ENCODE assay signal across 16 cellular contexts in the genomic region with DNA sequence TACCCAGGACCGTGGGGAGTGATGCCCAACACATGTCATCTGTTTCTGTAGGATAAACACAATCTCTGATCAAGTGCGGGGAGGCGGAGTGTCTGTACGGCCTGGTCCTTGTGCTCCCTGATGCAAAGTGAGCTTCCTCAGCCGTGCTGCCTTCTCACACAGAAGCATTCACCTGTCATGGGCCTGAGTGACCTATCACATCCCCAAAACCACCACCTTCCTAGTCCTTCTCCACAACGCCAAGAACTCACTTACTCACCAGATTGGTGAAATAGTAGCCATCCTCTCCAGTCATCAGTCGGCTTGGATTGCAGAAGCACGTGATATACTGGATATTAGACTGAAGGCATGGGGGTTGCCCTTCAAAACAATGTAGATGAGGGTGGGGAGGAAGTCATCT.
"Had no signal": no experiment of that assay in that cellular context is flagged by ENCODE, and none has a peak within 500 bp of the region (broad histone marks: within the 10 kb centered on the region; RNA-seq: fewer than 3 reads in every experiment).

No MANE protein-coding gene starts in this region.

- H3K9me3 Mint-ChIP-seq: activated CD4-positive, alpha-beta memory T cell treated with anti-CD3 and anti-CD28 coated beads for 36 hours; activated naive CD8-positive, alpha-beta T cell treated with anti-CD3 and anti-CD28 coated beads, Interleukin-2, amount 50 U/mL, for 24 hours; activated T-cell treated with anti-CD3 and anti-CD28 coated beads, Interleukin-2, amount 50 U/mL, for 72 hours; naive thymus-derived CD4-positive, alpha-beta T cell; stimulated activated naive CD8-positive, alpha-beta T cell treated with anti-CD3 and anti-CD28 coated beads, Interleukin-15, Interleukin-2, amounts not matched to agents 100 ng/mL and 50 ng/mL, for 24 hours; T-helper 2 cell treated with Interferon-gamma antibody and Interleukin-4, amounts not matched to agents 5 μg/mL and 100 μg/mL, for 36 hours had no signal

- H3K9me3 ChIP-seq: lower lobe of right lung, neutrophil, psoas muscle had no signal

- DNase-seq: activated CD4-positive, alpha-beta memory T cell treated with anti-CD3 and anti-CD28 coated beads for 36 hours; activated CD4-positive, alpha-beta T cell treated with anti-CD3 and anti-CD28 coated beads for 1 hour; activated naive CD4-positive, alpha-beta T cell; activated naive CD8-positive, alpha-beta T cell treated with anti-CD3 and anti-CD28 coated beads, Interleukin-2, amount 50 U/mL, for 24 hours; activated T-cell treated with anti-CD3 and anti-CD28 coated beads, Interleukin-2, amount 50 U/mL, for 72 hours; effector CD8-positive, alpha-beta T cell; lower lobe of right lung; midbrain; naive thymus-derived CD4-positive, alpha-beta T cell; psoas muscle; stimulated activated CD4-positive, alpha-beta T cell treated with anti-CD3 and anti-CD28 coated beads, Interleukin-4, amount 100 ng/mL, for 1 hour; stimulated activated CD8-positive, alpha-beta memory T cell treated with anti-CD3 and anti-CD28 coated beads, Interleukin-4, amount 100 ng/mL, for 48 hours had no signal

- ATAC-seq: activated naive CD8-positive, alpha-beta T cell treated with anti-CD3 and anti-CD28 coated beads, Interleukin-2, amount 50 U/mL, for 24 hours; activated T-cell treated with anti-CD3 and anti-CD28 coated beads, Interleukin-2, amount 50 U/mL, for 72 hours; lower lobe of right lung; naive thymus-derived CD4-positive, alpha-beta T cell had no signal

- H3K27me3 Mint-ChIP-seq: activated CD4-positive, alpha-beta memory T cell treated with anti-CD3 and anti-CD28 coated beads for 36 hours; activated naive CD8-positive, alpha-beta T cell treated with anti-CD3 and anti-CD28 coated beads, Interleukin-2, amount 50 U/mL, for 24 hours; naive thymus-derived CD4-positive, alpha-beta T cell; stimulated activated naive CD8-positive, alpha-beta T cell treated with anti-CD3 and anti-CD28 coated beads, Interleukin-15, Interleukin-2, amounts not matched to agents 100 ng/mL and 50 ng/mL, for 24 hours had no signal

- H3K27me3 ChIP-seq: neutrophil had no signal

- H3K4me1 ChIP-seq: lower lobe of right lung, psoas muscle had no signal

- H3K4me3 ChIP-seq: coronary artery, lower lobe of right lung, psoas muscle had no signal

- H3K4me1 Mint-ChIP-seq: activated naive CD8-positive, alpha-beta T cell treated with anti-CD3 and anti-CD28 coated beads, Interleukin-2, amount 50 U/mL, for 24 hours had no signal

- H3K4me3 Mint-ChIP-seq: activated CD4-positive, alpha-beta memory T cell treated with anti-CD3 and anti-CD28 coated beads for 36 hours; activated naive CD8-positive, alpha-beta T cell treated with anti-CD3 and anti-CD28 coated beads, Interleukin-2, amount 50 U/mL, for 24 hours; activated T-cell treated with anti-CD3 and anti-CD28 coated beads, Interleukin-2, amount 50 U/mL, for 72 hours; naive thymus-derived CD4-positive, alpha-beta T cell; stimulated activated naive CD8-positive, alpha-beta T cell treated with anti-CD3 and anti-CD28 coated beads, Interleukin-15, Interleukin-2, amounts not matched to agents 100 ng/mL and 50 ng/mL, for 24 hours; T-helper 2 cell treated with Interferon-gamma antibody and Interleukin-4, amounts not matched to agents 5 μg/mL and 100 μg/mL, for 36 hours had no signal

- H3K27ac Mint-ChIP-seq: activated CD4-positive, alpha-beta memory T cell treated with anti-CD3 and anti-CD28 coated beads for 36 hours; activated naive CD8-positive, alpha-beta T cell treated with anti-CD3 and anti-CD28 coated beads, Interleukin-2, amount 50 U/mL, for 24 hours; activated T-cell treated with anti-CD3 and anti-CD28 coated beads, Interleukin-2, amount 50 U/mL, for 72 hours; naive thymus-derived CD4-positive, alpha-beta T cell; stimulated activated naive CD8-positive, alpha-beta T cell treated with anti-CD3 and anti-CD28 coated beads, Interleukin-15, Interleukin-2, amounts not matched to agents 100 ng/mL and 50 ng/mL, for 24 hours; T-helper 2 cell treated with Interferon-gamma antibody and Interleukin-4, amounts not matched to agents 5 μg/mL and 100 μg/mL, for 36 hours had no signal

- H3K27ac ChIP-seq: lower lobe of right lung, neutrophil, psoas muscle had no signal
